In genomic region chr9:136550439-136551085, GRCh38 we compare ENCODE assay signal across 10 cellular contexts. TPM values are rescaled to one million over a fixed set of nuclear protein-coding genes. Genes with fewer than 3 reads are reported as not detected.
A peak's percentile ranks its signal among the peaks of the same experiment; 100 is the strongest.
DNase-seq lines count a peak whose midpoint lies in the region; ATAC-seq and TF ChIP-seq lines count a peak whose summit lies in the region.
"Had no signal": no experiment of that assay in that cellular context is flagged by ENCODE, and none has a peak within 500 bp of the region (broad histone marks: within the 10 kb centered on the region; RNA-seq: fewer than 3 reads in every experiment).

No MANE protein-coding gene starts in this region.

- no peaks in the 10 kb centered on the region for H3K9me3 ChIP-seq in H9 (ENCODE audit: control insufficient read depth, low read depth, low read length)
- H3K9me3 ChIP-seq in hepatocyte (ENCODE audit: low read depth), result no peaks in the 10 kb centered on the region
- no peaks in the 10 kb centered on the region for H3K9me3 ChIP-seq in stomach smooth muscle (ENCODE audit: control insufficient read depth in 2 of 2, low read length in 2 of 2)
- no peaks in the 10 kb centered on the region for H3K9me3 ChIP-seq in MM.1S (replicated peaks; ENCODE audit: insufficient read depth, low read length)

- H3K79me1 ChIP-seq in H9 (ENCODE audit: insufficient read depth, low read depth, low read length, poor library complexity, severe bottlenecking), result no peaks in the 10 kb centered on the region

- H3K79me2 ChIP-seq in H9 (ENCODE audit: insufficient read depth, low read length) (no peaks in the 10 kb centered on the region), hepatocyte (no peaks in the 10 kb centered on the region), MM.1S (ENCODE audit: low read length) (no peaks in the 10 kb centered on the region; the same call in 1 of the 2 replicates)

- H3K4me1 ChIP-seq in H9 (ENCODE audit: insufficient read depth, low read length) (no peaks in the 10 kb centered on the region; the same call in 1 of the 2 replicates), hepatocyte (ENCODE audit: insufficient read depth) (peaks cover 45% of the 10 kb centered on the region), stomach smooth muscle (ENCODE audit: control insufficient read depth, insufficient read depth, low read length) (peaks cover 86% of the 10 kb centered on the region), MM.1S (ENCODE audit: low read length) (peaks cover 8% of the 10 kb centered on the region)

- no peak overlapping the region for H3K4ac ChIP-seq in H9 (ENCODE audit: low read depth, low read length)

- no peak overlapping the region for H2BK20ac ChIP-seq in H9 (ENCODE audit: low read depth, low read length, poor library complexity, severe bottlenecking)

- no CpG with 5 or more reads among the region's 11 CpGs for WGBS in H9 (ENCODE audit: extremely low coverage, insufficient read length, low lambda C conversion rate)
- WGBS in hepatocyte (ENCODE audit: low lambda C conversion rate, missing lambda C conversion rate), result 93% methylated on average over 11 of the region's 11 CpGs

- intact Hi-C loops in activated CD4-positive, alpha-beta memory T cell treated with anti-CD3 and anti-CD28 coated beads for 36 hours (cut with micrococcal nuclease), result no loop called here

- no peak overlapping the region for H2BK5ac ChIP-seq in H9 (ENCODE audit: insufficient read length, low read length)

- peak overlapping the region; percentile 54 for H4K91ac ChIP-seq in H9 (ENCODE audit: insufficient read length, low read depth, low read length)

- H3K27ac ChIP-seq in H9 (ENCODE audit: insufficient read length, low read depth, low read length) (no peak overlapping the region), RWPE1 (peak overlapping the region; percentile 100), hepatocyte (no peak overlapping the region), stomach smooth muscle (ENCODE audit: low read length) (peak overlapping the region; percentile 99), MM.1S (ENCODE audit: low read length) (no peak overlapping the region)

- H3K23me2 ChIP-seq in H9 (ENCODE audit: insufficient read length, low read depth, low read length, poor library complexity, severe bottlenecking), result peaks cover 5% of the 10 kb centered on the region

- POLR2A ChIA-PET in RWPE1 (lab: Yijun Ruan, JAX; ENCODE audit: low non-redundant PET), result interaction anchor here (0.7 to 2.2 kb wide), 2 partner anchors 13 to 72 kb away, joined by 3 to 8 read pairs; no protein-coding TSS in a partner anchor
- POLR2A ChIA-PET in activated CD4-positive, alpha-beta memory T cell treated with anti-CD3 and anti-CD28 coated beads for 36 hours (lab: Charles Lee), result no interaction called here

- no peaks in the 10 kb centered on the region for H4K20me1 ChIP-seq in H9 (ENCODE audit: control insufficient read depth, insufficient read depth, insufficient read length)
- H4K20me1 ChIP-seq in hepatocyte (ENCODE audit: insufficient read depth, poor library complexity, severe bottlenecking), result no peaks in the 10 kb centered on the region
- H4K20me1 ChIP-seq in MM.1S (ENCODE audit: insufficient read depth, low read length), result no peaks in the 10 kb centered on the region

- peaks cover 19% of the 10 kb centered on the region for H3K27me3 Mint-ChIP-seq in H9 (ENCODE audit: low read depth)
- H3K27me3 Mint-ChIP-seq in activated T-cell treated with anti-CD3 and anti-CD28 coated beads, Interleukin-2, amount 50 U/mL, for 4 hours (ENCODE audit: low read depth), result no peaks in the 10 kb centered on the region
- no peaks in the 10 kb centered on the region for H3K27me3 Mint-ChIP-seq in activated CD4-positive, alpha-beta memory T cell treated with anti-CD3 and anti-CD28 coated beads for 36 hours

- no peak overlapping the region for H3K56ac ChIP-seq in H9 (ENCODE audit: insufficient read length, low read depth, low read length)

- H3K18ac ChIP-seq in H9 (ENCODE audit: insufficient read length, low read depth, low read length), result peak overlapping the region; percentile 80

- peaks cover 43 to 63% of the 10 kb centered on the region in 2 experiments for H3K4me1 Mint-ChIP-seq in H9
- H3K4me1 Mint-ChIP-seq in activated T-cell treated with anti-CD3 and anti-CD28 coated beads, Interleukin-2, amount 50 U/mL, for 4 hours (ENCODE audit: low read depth), result peaks cover 22% of the 10 kb centered on the region
- H3K4me1 Mint-ChIP-seq in activated CD4-positive, alpha-beta memory T cell treated with anti-CD3 and anti-CD28 coated beads for 36 hours (ENCODE audit: low read depth), result peaks cover 28% of the 10 kb centered on the region

- DNase-seq in H9, result peak; percentile 78
- no peak for DNase-seq in RWPE1 (ENCODE audit: low spot score)
- no peak for DNase-seq in hepatocyte (ENCODE audit: low spot score)
- DNase-seq in activated T-cell treated with anti-CD3 and anti-CD28 coated beads, Interleukin-2, amount 50 U/mL, for 4 hours, result no peak
- DNase-seq in MM.1S, result no peak
- no peak for DNase-seq in activated CD4-positive, alpha-beta memory T cell treated with anti-CD3 and anti-CD28 coated beads for 36 hours
- DNase-seq: activated CD8-positive, alpha-beta T cell treated with anti-CD3 and anti-CD28 coated beads, Interleukin-2, amount 10 ng/mL, durations not matched to agents 7 days and 5 days; erythroblast; NCI-H1105 had no signal

- no peaks in the 10 kb centered on the region for H3K9me3 Mint-ChIP-seq in H9
- H3K9me3 Mint-ChIP-seq in activated T-cell treated with anti-CD3 and anti-CD28 coated beads, Interleukin-2, amount 50 U/mL, for 4 hours, result no peaks in the 10 kb centered on the region
- no peaks in the 10 kb centered on the region for H3K9me3 Mint-ChIP-seq in activated CD4-positive, alpha-beta memory T cell treated with anti-CD3 and anti-CD28 coated beads for 36 hours

- H4K8ac ChIP-seq in H9 (replicated peaks; ENCODE audit: insufficient read length, low read depth, low read length), result no peak overlapping the region

- CTCF ChIA-PET in RWPE1 (lab: Yijun Ruan, JAX), result interaction anchor here (1.1 kb wide), 1 partner anchor 67 kb away, joined by 3 read pairs; no protein-coding TSS in a partner anchor
- CTCF ChIA-PET in activated CD4-positive, alpha-beta memory T cell treated with anti-CD3 and anti-CD28 coated beads for 36 hours (lab: Charles Lee), result no interaction called here

- no peaks in the 10 kb centered on the region for H3K36me3 Mint-ChIP-seq in H9 (ENCODE audit: insufficient read depth in 1 of 3, low read depth in 3 of 3)
- H3K36me3 Mint-ChIP-seq in activated T-cell treated with anti-CD3 and anti-CD28 coated beads, Interleukin-2, amount 50 U/mL, for 4 hours (ENCODE audit: insufficient read depth), result no peaks in the 10 kb centered on the region
- no peaks in the 10 kb centered on the region for H3K36me3 Mint-ChIP-seq in activated CD4-positive, alpha-beta memory T cell treated with anti-CD3 and anti-CD28 coated beads for 36 hours

- no peaks in the 10 kb centered on the region for H3K36me3 ChIP-seq in hepatocyte (replicated peaks; ENCODE audit: insufficient read depth, low read depth)
- H3K36me3 ChIP-seq in stomach smooth muscle (ENCODE audit: control insufficient read depth in 2 of 2, insufficient read depth in 2 of 2, low read length in 2 of 2), result no peaks in the 10 kb centered on the region
- no peaks in the 10 kb centered on the region for H3K36me3 ChIP-seq in MM.1S (replicated peaks; ENCODE audit: insufficient read depth, low read length)

- peak overlapping the region in 1 of 3 experiments; percentile 90; a peak in 1 of 7 replicates for H3K27ac Mint-ChIP-seq in H9
- no peak overlapping the region for H3K27ac Mint-ChIP-seq in activated CD4-positive, alpha-beta memory T cell treated with anti-CD3 and anti-CD28 coated beads for 36 hours
- H3K27ac Mint-ChIP-seq: activated CD8-positive, alpha-beta T cell treated with anti-CD3 and anti-CD28 coated beads, Interleukin-2, amount 10 ng/mL, durations not matched to agents 7 days and 5 days had no signal

- no peak overlapping the region for H3T11ph ChIP-seq in H9 (ENCODE audit: low read length)

- H2AFZ ChIP-seq in H9 (ENCODE audit: low read length) (no peak overlapping the region), hepatocyte (no peak overlapping the region), MM.1S (ENCODE audit: low read length) (no peak overlapping the region)

- H3K27me3 ChIP-seq in H9 (ENCODE audit: insufficient read depth, low read length) (no peaks in the 10 kb centered on the region), hepatocyte (peaks cover 7% of the 10 kb centered on the region), stomach smooth muscle (ENCODE audit: control insufficient read depth in 1 of 2, insufficient read depth in 2 of 2, low read length in 2 of 2) (no peaks in the 10 kb centered on the region), MM.1S (replicated peaks; ENCODE audit: insufficient read depth, low read length) (peaks cover 27% of the 10 kb centered on the region)

- no peak overlapping the region for H3K4me3 Mint-ChIP-seq in H9
- no peak overlapping the region for H3K4me3 Mint-ChIP-seq in activated T-cell treated with anti-CD3 and anti-CD28 coated beads, Interleukin-2, amount 50 U/mL, for 4 hours
- H3K4me3 Mint-ChIP-seq in activated CD4-positive, alpha-beta memory T cell treated with anti-CD3 and anti-CD28 coated beads for 36 hours, result no peak overlapping the region
- H3K4me3 Mint-ChIP-seq: activated CD8-positive, alpha-beta T cell treated with anti-CD3 and anti-CD28 coated beads, Interleukin-2, amount 10 ng/mL, durations not matched to agents 7 days and 5 days had no signal

- no peak overlapping the region for H3K4me3 ChIP-seq in hepatocyte
- peak overlapping the region; percentile 52 to 73 for H3K4me3 ChIP-seq in stomach smooth muscle (ENCODE audit: low read length in 2 of 2)
- no peak overlapping the region for H3K4me3 ChIP-seq in MM.1S (ENCODE audit: low read length)

- ATAC-seq in activated T-cell treated with anti-CD3 and anti-CD28 coated beads, Interleukin-2, amount 50 U/mL, for 4 hours, result no peak
- ATAC-seq: activated CD8-positive, alpha-beta T cell treated with anti-CD3 and anti-CD28 coated beads, Interleukin-2, amount 10 ng/mL, durations not matched to agents 7 days and 5 days had no signal

- peak overlapping the region; percentile 74 for H3K14ac ChIP-seq in H9 (ENCODE audit: insufficient read depth, low read length)

- H3K23ac ChIP-seq in H9 (ENCODE audit: insufficient read length, low read depth, low read length), result no peak overlapping the region

- H2BK120ac ChIP-seq in H9 (ENCODE audit: low read depth, low read length, poor library complexity, severe bottlenecking), result no peak overlapping the region

- H2BK15ac ChIP-seq in H9 (ENCODE audit: low read depth, low read length), result no peak overlapping the region

- H3K4me2 ChIP-seq in H9 (ENCODE audit: insufficient read depth, insufficient read length, low read length), result no peak overlapping the region
- H3K4me2 ChIP-seq in hepatocyte, result peak overlapping the region; percentile 66
- H3K4me2 ChIP-seq in MM.1S (ENCODE audit: low read depth, low read length), result no peak overlapping the region

- no peaks in the 10 kb centered on the region for H3K9me2 ChIP-seq in hepatocyte (replicated peaks; ENCODE audit: insufficient read depth)
- H3K9me2 ChIP-seq in MM.1S (replicated peaks; ENCODE audit: insufficient read depth, low read length), result no peaks in the 10 kb centered on the region

- TF ChIP-seq CTCF in H9 (conservative IDR thresholded peaks at IDR 0.05) (no peak), RWPE1 (conservative IDR thresholded peaks at IDR 0.05; ENCODE audit: low read depth) (no peak), hepatocyte (IDR thresholded peaks at IDR 0.05; ENCODE audit: poor library complexity) (no peak), MM.1S (IDR thresholded peaks at IDR 0.05; ENCODE audit: low read length) (no peak)

- peaks cover 9% of the 10 kb centered on the region for H3F3A ChIP-seq in MM.1S (ENCODE audit: insufficient read depth, low read length)

- H2AK5ac ChIP-seq in H9 (ENCODE audit: insufficient read length, low read length), result no peak overlapping the region

- no peak overlapping the region for H3K9ac ChIP-seq in H9 (ENCODE audit: extremely low read depth, insufficient read length, low read length)
- peak overlapping the region; percentile 86 to 92 for H3K9ac ChIP-seq in stomach smooth muscle (ENCODE audit: low read length in 2 of 2)
- no peak overlapping the region for H3K9ac ChIP-seq in MM.1S (ENCODE audit: low read length)

- H2BK12ac ChIP-seq in H9 (ENCODE audit: insufficient read length, low read depth, low read length), result no peak overlapping the region

- H4K5ac ChIP-seq in H9 (ENCODE audit: insufficient read length, low read depth, low read length), result no peak overlapping the region

RNA-seq across cellular contexts. Expression of gene NOTCH1, which starts 4.7 kb away (rescaled TPM):
- total RNA-seq in H9 (2021), result 63.7 and 71.6 TPM in 2 replicates
- 4.3 and 6.5 TPM in 2 replicates for total RNA-seq in hepatocyte
- polyA plus RNA-seq in hepatocyte, result 5.3 and 8.3 TPM in 2 replicates
- total RNA-seq in activated T-cell treated with anti-CD3 and anti-CD28 coated beads, Interleukin-2, amount 50 U/mL, for 4 hours, result 100 to 1,000 TPM; 124 to 128 (median 125) TPM
- 10 to 100 TPM; 67.0 to 68.3 TPM for total RNA-seq in activated CD4-positive, alpha-beta memory T cell treated with anti-CD3 and anti-CD28 coated beads for 36 hours

Comparison
In these comparisons a context has a peak if more than half of its experiments do, and no peak if none do; other contexts are left out.
1. H3K27ac ChIP-seq: peak in RWPE1 (single experiment) and stomach smooth muscle (single experiment); none in H9 (single experiment), hepatocyte (single experiment) and MM.1S (single experiment).
2. H3K9ac ChIP-seq: peak in stomach smooth muscle (2 of 2); none in H9 (single experiment) and MM.1S (single experiment).
3. H3K4me3 ChIP-seq: peak in stomach smooth muscle (2 of 2); none in hepatocyte (single experiment) and MM.1S (single experiment).